Comparison of ENCODE assay signal across 8 cellular contexts in genomic region chr7:113117286-113117879, GRCh38. TPM values are rescaled to one million over a fixed set of nuclear protein-coding genes. Genes with fewer than 3 reads are reported as not detected.
A peak's percentile ranks its signal among the peaks of the same experiment; 100 is the strongest.
DNase-seq lines count a peak whose midpoint lies in the region; FAIRE-seq and TF ChIP-seq lines count a peak whose summit lies in the region.
"Not testable (repeated sequence)": the region's sequence is repeated elsewhere in the genome, so short reads cannot be mapped to it uniquely, and the experiment has no call there.

No MANE protein-coding gene starts in this region.

- not testable (repeated sequence) for H4K20me1 ChIP-seq in GM23248 (ENCODE audit: insufficient read depth)

- H3K27me3 Mint-ChIP-seq in activated CD4-positive, alpha-beta memory T cell treated with anti-CD3 and anti-CD28 coated beads for 36 hours: not testable (repeated sequence)

- H3K4me3 Mint-ChIP-seq in activated CD4-positive, alpha-beta memory T cell treated with anti-CD3 and anti-CD28 coated beads for 36 hours: peak overlapping the region; percentile 85

- H3K9me3 ChIP-seq in GM23248 (ENCODE audit: low read depth); NT2/D1 (ENCODE audit: insufficient read depth, low read length); cardiac muscle cell (ENCODE audit: low read depth): not testable (repeated sequence)

- H3K9me3 Mint-ChIP-seq in activated CD4-positive, alpha-beta memory T cell treated with anti-CD3 and anti-CD28 coated beads for 36 hours: not testable (repeated sequence)

- H3K79me2 ChIP-seq in ACC112 (ENCODE audit: control insufficient read depth, insufficient read depth, low read length, unreplicated experiment); GM23248 (ENCODE audit: insufficient read depth): not testable (repeated sequence)

- H3K27me3 ChIP-seq in ACC112 (ENCODE audit: insufficient read depth, low read length); GM23248 (replicated peaks; ENCODE audit: insufficient read depth); NT2/D1 (ENCODE audit: insufficient read depth, insufficient read length); bronchial epithelial cell (ENCODE audit: control insufficient read depth, insufficient read depth, low read length); cardiac muscle cell: not testable (repeated sequence)

- in situ Hi-C loops in GM23248 (cut with MboI): not testable (repeated sequence)

- H3K4me1 Mint-ChIP-seq in activated CD4-positive, alpha-beta memory T cell treated with anti-CD3 and anti-CD28 coated beads for 36 hours (ENCODE audit: low read depth): peaks cover 31% of the 10 kb centered on the region

- not testable (repeated sequence) for H3K9me2 ChIP-seq in GM23248 (ENCODE audit: insufficient read depth)

- H3K4me2 ChIP-seq in GM23248 (ENCODE audit: unreplicated experiment): peak overlapping the region; percentile 83

- H3K36me3 Mint-ChIP-seq in activated CD4-positive, alpha-beta memory T cell treated with anti-CD3 and anti-CD28 coated beads for 36 hours: not testable (repeated sequence)

- H3K4me1 ChIP-seq in ACC112 (ENCODE audit: control insufficient read depth, insufficient read depth, low read length, unreplicated experiment); GM23248 (ENCODE audit: insufficient read depth); NT2/D1 (ENCODE audit: insufficient read depth, insufficient read length): not testable (repeated sequence)
- H3K4me1 ChIP-seq in cardiac muscle cell (ENCODE audit: low read depth): peaks cover 27% of the 10 kb centered on the region

- DNase-seq in GM23248 (peak; percentile 22), cardiac muscle cell (ENCODE audit: low read depth in 1 of 2, low spot score in 1 of 2) (peak in 1 of 2 donors; percentile 8), myocyte (ENCODE audit: low read depth) (peak; percentile 88)
- not testable (repeated sequence) for DNase-seq in NT2/D1 (ENCODE audit: low read depth, low spot score); bronchial epithelial cell (ENCODE audit: low read depth)
- peak; percentile 40 for DNase-seq in activated CD4-positive, alpha-beta memory T cell treated with anti-CD3 and anti-CD28 coated beads for 36 hours
- DNase-seq in stimulated activated CD4-positive, alpha-beta T cell treated with anti-CD3 and anti-CD28 coated beads, Interleukin-4, amount 100 ng/mL, for 24 hours: peak; percentile 4

- TF ChIP-seq CTCF in bronchial epithelial cell (IDR thresholded peaks at IDR 0.05; ENCODE audit: insufficient read depth, low read length, severe bottlenecking); cardiac muscle cell (IDR thresholded peaks at IDR 0.05; ENCODE audit: low read depth, low read length): not testable (repeated sequence)

- H3K9ac ChIP-seq in GM23248 (peak overlapping the region; percentile 78), NT2/D1 (ENCODE audit: insufficient read length, low read depth) (peak overlapping the region; percentile 33)

- POLR2A ChIA-PET in activated CD4-positive, alpha-beta memory T cell treated with anti-CD3 and anti-CD28 coated beads for 36 hours (lab: Charles Lee): not testable (repeated sequence)

- FAIRE-seq in bronchial epithelial cell (lab: Jason Lieb, UNC): peak; percentile 32

- 81% methylated on average over 8 of the region's 8 CpGs for WGBS in GM23248 (ENCODE audit: low coverage in 1 of 2, low lambda C conversion rate in 2 of 2, missing lambda C conversion rate in 2 of 2), 2 experiments

- H2AFZ ChIP-seq in ACC112 (ENCODE audit: low read length, unreplicated experiment) (peak overlapping the region; percentile 61), GM23248 (peak overlapping the region; percentile 93)

- intact Hi-C loops in activated CD4-positive, alpha-beta memory T cell treated with anti-CD3 and anti-CD28 coated beads for 36 hours (cut with micrococcal nuclease): loop anchor here (5.0 kb wide), 1 partner anchor 725 kb away; no protein-coding TSS in a partner anchor

- not testable (repeated sequence) for H3F3A ChIP-seq in GM23248 (ENCODE audit: insufficient read depth)

- H3K36me3 ChIP-seq in ACC112 (ENCODE audit: insufficient read depth, low read length); GM23248 (ENCODE audit: low read depth); bronchial epithelial cell (ENCODE audit: control insufficient read depth, insufficient read depth, low read length); cardiac muscle cell: not testable (repeated sequence)
- H3K36me3 ChIP-seq in NT2/D1 (ENCODE audit: insufficient read depth, insufficient read length, low read length): peaks cover 21% of the 10 kb centered on the region

- H3K27ac ChIP-seq in ACC112 (ENCODE audit: low read depth, low read length) (peak overlapping the region; percentile 29; the same call in 1 of the 2 replicates), cardiac muscle cell (peak overlapping the region; percentile 8)
- not testable (repeated sequence) for H3K27ac ChIP-seq in GM23248

- H3K27ac Mint-ChIP-seq in activated CD4-positive, alpha-beta memory T cell treated with anti-CD3 and anti-CD28 coated beads for 36 hours: peak overlapping the region; percentile 47

- CTCF ChIA-PET in activated CD4-positive, alpha-beta memory T cell treated with anti-CD3 and anti-CD28 coated beads for 36 hours (lab: Charles Lee): not testable (repeated sequence)

- peak overlapping the region; percentile 88 for H3K4me3 ChIP-seq in ACC112 (ENCODE audit: low read depth, low read length)
- peak overlapping the region; percentile 89 for H3K4me3 ChIP-seq in GM23248
- peak overlapping the region; percentile 47 for H3K4me3 ChIP-seq in NT2/D1 (ENCODE audit: insufficient read length, low read depth)
- peak overlapping the region; percentile 64 for H3K4me3 ChIP-seq in bronchial epithelial cell (ENCODE audit: low read depth, low read length)
- peak overlapping the region; percentile 86 for H3K4me3 ChIP-seq in cardiac muscle cell

RNA-seq across cellular contexts. Expression of gene SMIM30, which starts 1.0 kb away (rescaled TPM):
- 60.3 and 63.9 TPM in 2 replicates for total RNA-seq in GM23248 (2014; rRNA removed; shearing (Covaris generic))
- polyA plus RNA-seq in GM23248 (2016; fragmentation: Nextera tagmentation; extraction: Ambion mirVana): 99.7 and 106 TPM in 2 replicates
- total RNA-seq in activated CD4-positive, alpha-beta memory T cell treated with anti-CD3 and anti-CD28 coated beads for 36 hours: 10 to 100 TPM; 37.5 to 41.5 TPM
- total RNA-seq in bronchial epithelial cell: 28.2 and 55.4 TPM in 2 replicates
- total RNA-seq in cardiac muscle cell: 115 and 126 TPM in 2 replicates
- polyA plus RNA-seq in cardiac muscle cell: 211 and 276 TPM in 2 replicates
- total RNA-seq in myocyte: 162 and 187 TPM in 2 replicates
- polyA plus RNA-seq in myocyte (2012): 89.4 TPM

RNA-seq across cellular contexts. Expression of gene GPR85, which starts 30.8 kb away (rescaled TPM):
- total RNA-seq in GM23248 (2014; rRNA removed; shearing (Covaris generic)): 5.1 and 7.2 TPM in 2 replicates
- polyA plus RNA-seq in GM23248 (2016; fragmentation: Nextera tagmentation; extraction: Ambion mirVana) (1.3 and 1.8 TPM in 2 replicates), cardiac muscle cell (not detected in 2 replicates)
- total RNA-seq in activated CD4-positive, alpha-beta memory T cell treated with anti-CD3 and anti-CD28 coated beads for 36 hours: not detected
- total RNA-seq in bronchial epithelial cell (0.26 and 0.77 TPM in 2 replicates), cardiac muscle cell (0.32 and 0.80 TPM in 2 replicates), myocyte (7.5 and 12.6 TPM in 2 replicates)
- polyA plus RNA-seq in myocyte (2012): 5.1 TPM
